8 cellular contexts compared by ENCODE assay signal in the genomic region with DNA sequence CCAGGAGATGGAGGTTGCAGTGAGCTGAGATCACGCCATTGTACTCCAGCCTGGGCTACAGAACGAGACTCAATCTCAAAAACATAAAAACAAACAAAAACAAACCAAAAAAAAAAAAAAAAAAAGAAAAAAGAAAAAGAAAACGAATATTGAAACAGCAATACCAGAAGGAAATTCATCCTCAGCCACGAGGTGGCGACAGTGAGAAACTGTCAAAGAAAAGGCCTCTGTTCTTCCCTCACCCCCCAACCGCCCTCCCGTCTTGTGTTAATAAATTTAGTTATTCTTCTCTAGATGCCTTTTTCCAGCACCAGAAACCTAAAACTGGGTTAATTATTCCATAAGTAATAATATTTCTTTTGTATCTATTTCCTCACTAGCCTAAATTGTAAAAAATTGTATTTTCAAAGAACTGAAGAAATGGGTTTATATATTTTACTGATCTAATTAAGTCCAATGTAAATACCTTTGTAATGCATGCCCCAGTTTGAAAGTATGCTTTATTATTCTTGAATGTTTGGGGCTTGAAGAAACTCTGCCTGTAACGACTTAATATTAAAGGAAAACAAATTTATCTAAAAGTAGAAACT. TPM values are rescaled to one million over a fixed set of nuclear protein-coding genes. Genes with fewer than 3 reads are reported as not detected.
DNase-seq lines count a peak whose midpoint lies in the region; ATAC-seq and TF ChIP-seq lines count a peak whose summit lies in the region.

No MANE protein-coding gene starts in this region.

- peaks cover 7% of the 10 kb centered on the region for H3K27me3 Mint-ChIP-seq in activated CD8-positive, alpha-beta memory T cell treated with anti-CD3 and anti-CD28 coated beads, Interleukin-2, amount 10 ng/mL, durations not matched to agents 7 days and 5 days

- DNase-seq in MM.1S (no peak), fibroblast of the aortic adventitia (ENCODE audit: low read depth) (peak; percentile 13), tibial artery (no peak)
- peak; percentile 61 for DNase-seq in activated CD8-positive, alpha-beta memory T cell treated with anti-CD3 and anti-CD28 coated beads, Interleukin-2, amount 10 ng/mL, durations not matched to agents 7 days and 5 days
- DNase-seq in stimulated activated CD4-positive, alpha-beta T cell treated with anti-CD3 and anti-CD28 coated beads, Interleukin-2, amount 100 ng/mL, for 4 hours (ENCODE audit: low read depth), result peak; percentile 35

- H3K4me3 ChIP-seq in MM.1S (ENCODE audit: low read length), result no peak overlapping the region
- H3K4me3 ChIP-seq in fibroblast of the aortic adventitia (ENCODE audit: low read depth, low read length), result no peak overlapping the region
- H3K4me3 ChIP-seq in tibial artery, result no peak overlapping the region

- no peaks in the 10 kb centered on the region for H3K36me3 ChIP-seq in MM.1S (replicated peaks; ENCODE audit: insufficient read depth, low read length)
- no peaks in the 10 kb centered on the region for H3K36me3 ChIP-seq in tibial artery

- no peaks in the 10 kb centered on the region for H3K27me3 ChIP-seq in MM.1S (replicated peaks; ENCODE audit: insufficient read depth, low read length)
- H3K27me3 ChIP-seq in tibial artery, result no peaks in the 10 kb centered on the region

- no peaks in the 10 kb centered on the region for H4K20me1 ChIP-seq in MM.1S (ENCODE audit: insufficient read depth, low read length)

- no peaks in the 10 kb centered on the region for H3K4me1 Mint-ChIP-seq in activated CD8-positive, alpha-beta memory T cell treated with anti-CD3 and anti-CD28 coated beads, Interleukin-2, amount 10 ng/mL, durations not matched to agents 7 days and 5 days

- no peak overlapping the region for H3K4me3 Mint-ChIP-seq in activated CD8-positive, alpha-beta memory T cell treated with anti-CD3 and anti-CD28 coated beads, Interleukin-2, amount 10 ng/mL, durations not matched to agents 7 days and 5 days

- H3K27ac ChIP-seq in 22Rv1 (no peak overlapping the region), MM.1S (ENCODE audit: low read length) (no peak overlapping the region), tibial artery (no peak overlapping the region)

- H3K9me3 Mint-ChIP-seq in activated CD8-positive, alpha-beta memory T cell treated with anti-CD3 and anti-CD28 coated beads, Interleukin-2, amount 10 ng/mL, durations not matched to agents 7 days and 5 days (ENCODE audit: low read depth), result peaks cover 2% of the 10 kb centered on the region

- H3K4me2 ChIP-seq in MM.1S (ENCODE audit: low read depth, low read length), result no peak overlapping the region

- no peak for ATAC-seq in activated CD8-positive, alpha-beta memory T cell treated with anti-CD3 and anti-CD28 coated beads, Interleukin-2, amount 10 ng/mL, durations not matched to agents 7 days and 5 days
- no peak for ATAC-seq in esophagus mucosa

- no peaks in the 10 kb centered on the region for H3F3A ChIP-seq in MM.1S (ENCODE audit: insufficient read depth, low read length)

- peak; percentile 83 for TF ChIP-seq CTCF in 22Rv1 (IDR thresholded peaks at IDR 0.05)
- peak; percentile 65 for TF ChIP-seq CTCF in GM12872 (IDR thresholded peaks at IDR 0.05; ENCODE audit: insufficient read depth, low read depth, low read length)
- TF ChIP-seq CTCF in MM.1S (IDR thresholded peaks at IDR 0.05; ENCODE audit: low read length), result peak; percentile 24; the same call in 1 of the 2 replicates
- peak; percentile 37 for TF ChIP-seq CTCF in fibroblast of the aortic adventitia (IDR thresholded peaks at IDR 0.05; ENCODE audit: insufficient read depth, low read length)
- TF ChIP-seq CTCF in tibial artery (IDR thresholded peaks at IDR 0.05), result no peak

- CTCF ChIA-PET in activated CD8-positive, alpha-beta memory T cell treated with anti-CD3 and anti-CD28 coated beads, Interleukin-2, amount 10 ng/mL, durations not matched to agents 7 days and 5 days (lab: Charles Lee), result interaction anchor here (0.7 to 2.0 kb wide), 4 partner anchors 21 to 107 kb away, joined by 3 to 5 read pairs (median 4); no protein-coding TSS in a partner anchor

- no peak overlapping the region for H3K9ac ChIP-seq in MM.1S (ENCODE audit: low read length)

- H2AFZ ChIP-seq in MM.1S (ENCODE audit: low read length), result no peak overlapping the region

- intact Hi-C loops in tibial artery (cut with DNase I; ENCODE audit: low total_unique reads), result no loop called here

- H3K36me3 Mint-ChIP-seq in activated CD8-positive, alpha-beta memory T cell treated with anti-CD3 and anti-CD28 coated beads, Interleukin-2, amount 10 ng/mL, durations not matched to agents 7 days and 5 days, result no peaks in the 10 kb centered on the region

- H3K9me3 ChIP-seq in MM.1S (replicated peaks; ENCODE audit: insufficient read depth, low read length), result no peaks in the 10 kb centered on the region
- H3K9me3 ChIP-seq in tibial artery, result peaks cover 0 to 5% (median 0%) of the 10 kb centered on the region in 3 donors

- H3K9me2 ChIP-seq in MM.1S (replicated peaks; ENCODE audit: insufficient read depth, low read length), result no peaks in the 10 kb centered on the region

- no peaks in the 10 kb centered on the region for H3K4me1 ChIP-seq in MM.1S (ENCODE audit: low read length)
- no peaks in the 10 kb centered on the region for H3K4me1 ChIP-seq in tibial artery

- no peaks in the 10 kb centered on the region for H3K79me2 ChIP-seq in MM.1S (ENCODE audit: low read length)

- no peak overlapping the region for H3K27ac Mint-ChIP-seq in activated CD8-positive, alpha-beta memory T cell treated with anti-CD3 and anti-CD28 coated beads, Interleukin-2, amount 10 ng/mL, durations not matched to agents 7 days and 5 days

RNA-seq across cellular contexts. Expression of gene LIG4, which starts 38.6 kb away (rescaled TPM):
- 10 to 100 TPM in 1 of 2 experiments, 1 to 10 TPM in 1; 8.9 to 11.4 TPM for total RNA-seq in activated CD8-positive, alpha-beta memory T cell treated with anti-CD3 and anti-CD28 coated beads, Interleukin-2, amount 10 ng/mL, durations not matched to agents 7 days and 5 days
- 9.2 and 10.8 TPM in 2 replicates for total RNA-seq in fibroblast of the aortic adventitia (ENCODE audit: low replicate concordance)
- total RNA-seq in esophagus mucosa, result 4.6 TPM

RNA-seq across cellular contexts. Expression of gene ABHD13, which starts 41.4 kb away (rescaled TPM):
- 1 to 10 TPM; 5.8 to 6.2 TPM for total RNA-seq in activated CD8-positive, alpha-beta memory T cell treated with anti-CD3 and anti-CD28 coated beads, Interleukin-2, amount 10 ng/mL, durations not matched to agents 7 days and 5 days
- total RNA-seq in fibroblast of the aortic adventitia (ENCODE audit: low replicate concordance) (6.8 and 10.2 TPM in 2 replicates), esophagus mucosa (3.1 TPM)

Comparison
In these comparisons a context has a peak if more than half of its experiments do, and no peak if none do; other contexts are left out.
1. CTCF ChIP-seq: peak in 22Rv1 (single experiment), GM12872 (single experiment), MM.1S (single experiment) and fibroblast of the aortic adventitia (single experiment); none in tibial artery (0 of 2).
2. DNase-seq: peak in activated CD8-positive, alpha-beta memory T cell treated with anti-CD3 and anti-CD28 coated beads, Interleukin-2, amount 10 ng/mL, durations not matched to agents 7 days and 5 days (single experiment), fibroblast of the aortic adventitia (single experiment) and stimulated activated CD4-positive, alpha-beta T cell treated with anti-CD3 and anti-CD28 coated beads, Interleukin-2, amount 100 ng/mL, for 4 hours (single experiment); none in MM.1S (single experiment) and tibial artery (0 of 2).